In genomic region chr20:39799366-39799965, GRCh38 we compare ENCODE assay signal across 16 cellular contexts.
"Had no signal": no experiment of that assay in that cellular context is flagged by ENCODE, and none has a peak within 500 bp of the region (broad histone marks: within the 10 kb centered on the region; RNA-seq: fewer than 3 reads in every experiment).

No MANE protein-coding gene starts in this region.

- H3K4me1 ChIP-seq: tibial nerve, vagina had no signal

- H3K27me3 Mint-ChIP-seq: activated CD8-positive, alpha-beta memory T cell treated with anti-CD3 and anti-CD28 coated beads, Interleukin-2, amount 10 ng/mL, durations not matched to agents 7 days and 5 days; activated naive CD8-positive, alpha-beta T cell had no signal

- FAIRE-seq: colon had no signal

- H3K36me3 Mint-ChIP-seq: activated CD8-positive, alpha-beta memory T cell treated with anti-CD3 and anti-CD28 coated beads, Interleukin-2, amount 10 ng/mL, durations not matched to agents 7 days and 5 days; activated naive CD8-positive, alpha-beta T cell; mesothelial cell of epicardium had no signal

- DNase-seq: activated CD4-positive, alpha-beta T cell treated with anti-CD3 and anti-CD28 coated beads, Interleukin-2, amount 50 U/mL, for 4 hours; activated CD4-positive, CD25-positive, alpha-beta regulatory T cell treated with anti-CD3 and anti-CD28 coated beads, Interleukin-2, amount 50 U/mL, for 72 hours; activated CD8-positive, alpha-beta memory T cell treated with anti-CD3 and anti-CD28 coated beads, Interleukin-2, amount 10 ng/mL, durations not matched to agents 7 days and 5 days; activated gamma-delta T cell; activated T-cell treated with anti-CD3 and anti-CD28 coated beads, Interleukin-2, amount 50 U/mL, for 24 hours; aorta; hippocampal formation; ovary; retina had no signal

- ATAC-seq: activated CD8-positive, alpha-beta memory T cell treated with anti-CD3 and anti-CD28 coated beads, Interleukin-2, amount 10 ng/mL, durations not matched to agents 7 days and 5 days had no signal

- H3K27me3 ChIP-seq: cardiac muscle cell, ovary, tibial nerve, vagina had no signal

- H3K27ac Mint-ChIP-seq: activated CD8-positive, alpha-beta memory T cell treated with anti-CD3 and anti-CD28 coated beads, Interleukin-2, amount 10 ng/mL, durations not matched to agents 7 days and 5 days; activated naive CD8-positive, alpha-beta T cell; activated T-cell treated with anti-CD3 and anti-CD28 coated beads, Interleukin-2, amount 50 U/mL, for 24 hours; mesothelial cell of epicardium had no signal

- H3K4me3 ChIP-seq: cardiac muscle cell, ovary, tibial nerve, vagina had no signal

- H3K4me3 Mint-ChIP-seq: activated CD8-positive, alpha-beta memory T cell treated with anti-CD3 and anti-CD28 coated beads, Interleukin-2, amount 10 ng/mL, durations not matched to agents 7 days and 5 days; activated naive CD8-positive, alpha-beta T cell; activated T-cell treated with anti-CD3 and anti-CD28 coated beads, Interleukin-2, amount 50 U/mL, for 24 hours; mesothelial cell of epicardium; neural crest cell had no signal

- H3K27ac ChIP-seq: cardiac muscle cell, ovary, tibial nerve, vagina had no signal

- H3K36me3 ChIP-seq: cardiac muscle cell, ovary, tibial nerve, vagina had no signal

- H3K4me1 Mint-ChIP-seq: activated CD8-positive, alpha-beta memory T cell treated with anti-CD3 and anti-CD28 coated beads, Interleukin-2, amount 10 ng/mL, durations not matched to agents 7 days and 5 days; mesothelial cell of epicardium; neural crest cell had no signal

- H3K9me3 ChIP-seq: ovary, vagina had no signal

- H3K9me3 Mint-ChIP-seq: activated T-cell treated with anti-CD3 and anti-CD28 coated beads, Interleukin-2, amount 50 U/mL, for 24 hours had no signal
